8 cellular contexts compared by ENCODE assay signal in the genomic region with DNA sequence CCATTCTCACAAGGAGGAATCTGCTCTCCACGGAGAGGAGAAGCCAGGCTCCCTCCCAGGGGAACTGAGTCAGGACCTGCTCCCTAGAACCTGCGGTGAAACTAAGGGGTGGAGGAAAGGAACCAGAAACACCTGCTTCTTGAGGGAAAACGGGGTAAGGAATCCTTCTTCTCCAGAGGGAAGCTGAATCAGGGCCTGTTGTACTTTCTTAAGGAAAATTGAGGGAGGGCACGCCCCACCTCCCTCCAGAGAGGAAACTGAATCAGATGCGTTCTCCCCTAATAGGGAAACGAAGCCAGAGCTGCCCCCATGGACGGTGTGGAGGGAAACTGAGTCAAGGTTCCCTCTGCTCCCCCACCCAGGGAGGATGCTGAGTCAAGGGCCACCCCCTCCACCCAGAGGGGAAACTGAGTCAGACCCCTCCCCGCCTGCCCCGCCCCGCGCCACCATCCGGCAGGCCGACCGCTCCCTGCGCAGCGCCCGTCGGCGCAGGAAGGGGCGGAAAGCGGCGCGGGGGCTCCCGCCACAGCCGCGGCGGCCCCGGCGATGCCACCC. TPM values are rescaled to one million over a fixed set of nuclear protein-coding genes. Genes with fewer than 3 reads are reported as not detected.
DNase-seq lines count a peak whose midpoint lies in the region; ATAC-seq, FAIRE-seq and TF ChIP-seq lines count a peak whose summit lies in the region.

No MANE protein-coding gene starts in this region.

- H3K79me2 ChIP-seq in GM12878 (ENCODE audit: control insufficient read depth, insufficient read depth, low read length): peaks cover 28% of the 10 kb centered on the region

- WGBS in GM12878 (ENCODE audit: insufficient coverage, insufficient replicate concordance, low lambda C conversion rate, missing lambda C conversion rate): 0% methylated on average over 12 of the region's 29 CpGs

- H3K4me1 ChIP-seq in GM12878 (ENCODE audit: control insufficient read depth, insufficient read depth, low read length): peaks cover 9% of the 10 kb centered on the region
- H3K4me1 ChIP-seq in uterus: peaks cover 7 to 11% of the 10 kb centered on the region in 2 donors

- H3K36me3 Mint-ChIP-seq in memory B cell: peaks cover 19% of the 10 kb centered on the region

- peak overlapping the region; percentile 98 for H3K9ac ChIP-seq in GM12878 (ENCODE audit: control insufficient read depth, insufficient read depth, low read length)

- SMC1A ChIA-PET in GM12878 (lab: Charles Lee; ENCODE audit: uncharacterized antibody, unreplicated experiment): interaction anchor here (1.1 to 1.9 kb wide), 6 partner anchors 10 to 228 kb away, joined by 3 to 19 read pairs (median 6); partner anchors contain the start of genes CCDC85B and PCNX3

- peak overlapping the region; percentile 44 for H2AFZ ChIP-seq in GM12878 (ENCODE audit: control insufficient read depth, low read depth, low read length)

- no peaks in the 10 kb centered on the region for H3K27me3 ChIP-seq in GM12878 (replicated peaks in 1 of 2; ENCODE audit: control insufficient read depth in 2 of 2, insufficient read depth in 2 of 2, low read length in 1 of 2)
- H3K27me3 ChIP-seq in uterus: no peaks in the 10 kb centered on the region

- in situ Hi-C loops in GM12878 (cut with MboI) (no loop called here), GM13976 (cut with MboI; ENCODE audit: low sequenced_read_pairs, unreplicated experiment) (no loop called here)

- peak overlapping the region; percentile 92 for H3K4me2 ChIP-seq in GM12878 (ENCODE audit: control insufficient read depth, insufficient read depth)

- FAIRE-seq in GM12878 (lab: Jason Lieb, UNC): no peak

- peak overlapping the region; percentile 72 for H3K27ac Mint-ChIP-seq in memory B cell

- intact Hi-C loops in GM12878 (cut with micrococcal nuclease; ENCODE audit: unreplicated experiment) (no loop called here), uterus (cut with DNase I; ENCODE audit: low total_unique reads) (no loop called here)

- ATAC-seq in HG03097 (IDR thresholded peaks at IDR 0.05; ENCODE audit: low FRiP score, unreplicated experiment): peak; percentile 5
- peak; percentile 14; the same call in 2 of the 3 replicates for ATAC-seq in GM12878
- no peak for ATAC-seq in memory B cell (ENCODE audit: low read depth)

- no peak for TF ChIP-seq RAD21 in GM12878 (IDR thresholded peaks at IDR 0.05; ENCODE audit: insufficient read depth, low read depth, low read length)

- peak overlapping the region; percentile 88 for H3K4me3 ChIP-seq in GM12878
- H3K4me3 ChIP-seq in uterus: peak overlapping the region; percentile 87 to 88

- H3K27ac ChIP-seq in GM12878 (ENCODE audit: control insufficient read depth, insufficient read depth) (peak overlapping the region; percentile 98), uterus (peak overlapping the region; percentile 98 to 100)

- H3K36me3 ChIP-seq in GM12878 (ENCODE audit: control insufficient read depth in 2 of 2, insufficient read depth in 2 of 2, low read length in 1 of 2) (peaks cover 18 to 20% of the 10 kb centered on the region in 2 experiments; a peak in 3 of 4 replicates), uterus (no peaks in the 10 kb centered on the region)

- peak overlapping the region; percentile 80 for H3K4me3 Mint-ChIP-seq in memory B cell

- no peak for TF ChIP-seq EP300 in GM12878 (IDR thresholded peaks at IDR 0.05; ENCODE audit: borderline replicate concordance in 1 of 2, control insufficient read depth in 1 of 2, low read depth in 2 of 2, low read length in 2 of 2)

- no peaks in the 10 kb centered on the region for H3K9me3 Mint-ChIP-seq in memory B cell

- TF ChIP-seq CTCF in GM12878 (IDR thresholded peaks at IDR 0.05 in 2 of 3, conservative IDR thresholded peaks at IDR 0.05 in 1 of 3; ENCODE audit: control insufficient read depth in 2 of 3, extremely low read depth in 1 of 3, insufficient read depth in 1 of 3, low read depth in 3 of 3, low read length in 3 of 3) (no peak), uterus (IDR thresholded peaks at IDR 0.05) (no peak), GM13976 (IDR thresholded peaks at IDR 0.05; ENCODE audit: borderline replicate concordance, control extremely low read depth, extremely low read depth, insufficient read depth, missing control alignments) (no peak)

- peaks cover 13% of the 10 kb centered on the region for H3K4me1 Mint-ChIP-seq in memory B cell

- POLR2A ChIA-PET in GM12878 (lab: Charles Lee): interaction anchor here (0.5 to 5.5 kb wide), 13 partner anchors 9 to 227 kb away, joined by 3 to 88 read pairs (median 4); partner anchors contain the start of genes CCDC85B, KAT5, PCNX3 and SIPA1

- TF ChIP-seq POLR2A in GM12878 (IDR thresholded peaks at IDR 0.05; ENCODE audit: low read depth, low read length): no peak
- no peak for TF ChIP-seq POLR2A in uterus (IDR thresholded peaks at IDR 0.05)

- TSS peak; percentile 54 for BruUV-seq in GM12878 (replicated peaks; lab: Mats Ljungman, UMichigan)

- H4K20me1 ChIP-seq in GM12878 (ENCODE audit: control insufficient read depth, insufficient read depth): no peaks in the 10 kb centered on the region; the same call in none of the 2 replicates

- H3K27me3 Mint-ChIP-seq in memory B cell: no peaks in the 10 kb centered on the region

- CTCF ChIA-PET in GM12878 (lab: Yijun Ruan, JAX): interaction anchor here (0.6 to 3.6 kb wide), 8 partner anchors 10 to 222 kb away, joined by 3 to 13 read pairs (median 7); partner anchors contain the start of genes KAT5, PCNX3 and SIPA1

- peak; percentile 19 for DNase-seq in EH (ENCODE audit: low read depth)
- no peak for DNase-seq in GM12878 (ENCODE audit: low read depth, low spot score)
- no peak for DNase-seq in memory B cell (ENCODE audit: low spot score in 2 of 2)
- peak in 1 of 2 donors; percentile 56 for DNase-seq in uterus
- no peak for DNase-seq in cerebellar cortex (ENCODE audit: low spot score)
- no peak for DNase-seq in GM13976 (ENCODE audit: low spot score)
- DNase-seq in SK-N-DZ (ENCODE audit: low spot score): no peak

- H3K9me3 ChIP-seq in GM12878 (replicated peaks; ENCODE audit: control insufficient read depth, insufficient read depth, low read length) (no peaks in the 10 kb centered on the region), uterus (no peaks in the 10 kb centered on the region)

- RAD21 ChIA-PET in GM12878 (lab: Charles Lee; ENCODE audit: unreplicated experiment): interaction anchor here (0.7 to 2.6 kb wide), 11 partner anchors 10 to 121 kb away, joined by 3 to 19 read pairs (median 6); partner anchors contain the start of genes AP5B1, KAT5, PCNX3 and RNASEH2C

RNA-seq across cellular contexts. Expression of gene RELA, which starts 0.4 kb away (rescaled TPM):
- 91.6 and 99.8 TPM in 2 replicates for total RNA-seq in GM12878 (2013; cell fraction: nucleolus; rRNA removed)
- total RNA-seq in GM12878 (2014; rRNA removed) (28.1 and 33.6 TPM in 2 replicates), GM12878 (2014; rRNA removed; fragmentation: Illumina TruSeq; extraction: Trizol) (15.3 and 16.8 TPM in 2 replicates), GM12878 (2021) (51.7 and 56.4 TPM in 2 replicates), uterus (10 to 100 TPM in 3 of 4 donors, 1 to 10 TPM in 1; 6.7 to 97.1 (median 36.5) TPM)
- 26.3 TPM for polyA plus RNA-seq in GM12878 (2011; ENCODE audit: low read depth)
- polyA plus RNA-seq in GM12878 (2011; rRNA removed) (13.4 and 32.7 TPM in 2 replicates), GM12878 (2014; fragmentation: Illumina TruSeq; extraction: Trizol) (21.8 and 34.7 TPM in 2 replicates), GM12878 (2014; fragmentation: Nextera tagmentation; extraction: Ambion mirVana) (10 to 100 TPM in 1 of 2 experiments, 1 to 10 TPM in 1; 5.1 to 12.8 TPM), GM12878 (2014; rRNA removed) (37.4 and 60.0 TPM in 2 replicates), GM12878 (2016; fragmentation: Nextera tagmentation; extraction: Ambion mirVana) (10 to 100 TPM; 38.1 to 42.8 TPM)
- 28.1 and 28.2 TPM in 2 replicates for polyA plus RNA-seq in GM12878 (2011; cell fraction: cytosol; rRNA removed)
- 205 and 257 TPM in 2 replicates for polyA plus RNA-seq in GM12878 (2011; cell fraction: nucleus; rRNA removed)
- 60.7 and 67.5 TPM in 2 replicates for polyA plus RNA-seq in GM12878 (2012)
- polyA minus RNA-seq in GM12878 (2011; rRNA and poly(A)+ RNA removed): 35.8 and 49.0 TPM in 2 replicates
- 18.3 and 22.1 TPM in 2 replicates for polyA minus RNA-seq in GM12878 (2011; cell fraction: cytosol; rRNA and poly(A)+ RNA removed)
- polyA minus RNA-seq in GM12878 (2011; cell fraction: nucleus; rRNA and poly(A)+ RNA removed): 82.5 and 108 TPM in 2 replicates
- polyA plus RNA-seq in SK-N-DZ (2014; cell fraction: cytosol; rRNA removed): 23.5 and 37.3 TPM in 2 replicates
- 61.4 and 69.4 TPM in 2 replicates for polyA plus RNA-seq in SK-N-DZ (2014; cell fraction: nucleus; rRNA removed)

RNA-seq across cellular contexts. Expression of gene SIPA1, which starts 24.4 kb away (rescaled TPM):
- 136 and 145 TPM in 2 replicates for total RNA-seq in GM12878 (2013; cell fraction: nucleolus; rRNA removed)
- total RNA-seq in GM12878 (2014; rRNA removed) (51.7 and 61.2 TPM in 2 replicates), GM12878 (2014; rRNA removed; fragmentation: Illumina TruSeq; extraction: Trizol) (26.9 and 34.2 TPM in 2 replicates), GM12878 (2021) (132 and 139 TPM in 2 replicates), uterus (10 to 100 TPM; 11.2 to 60.1 (median 27.0) TPM)
- polyA plus RNA-seq in GM12878 (2011; ENCODE audit: low read depth): 14.6 TPM
- polyA plus RNA-seq in GM12878 (2011; rRNA removed) (24.0 and 64.1 TPM in 2 replicates), GM12878 (2014; fragmentation: Illumina TruSeq; extraction: Trizol) (4.9 and 16.0 TPM in 2 replicates), GM12878 (2014; fragmentation: Nextera tagmentation; extraction: Ambion mirVana) (1 to 10 TPM; 1.0 to 5.5 TPM), GM12878 (2014; rRNA removed) (64.2 and 66.8 TPM in 2 replicates), GM12878 (2016; fragmentation: Nextera tagmentation; extraction: Ambion mirVana) (10 to 100 TPM; 18.3 to 32.7 TPM)
- polyA plus RNA-seq in GM12878 (2011; cell fraction: cytosol; rRNA removed): 72.9 and 124 TPM in 2 replicates
- 436 and 511 TPM in 2 replicates for polyA plus RNA-seq in GM12878 (2011; cell fraction: nucleus; rRNA removed)
- polyA plus RNA-seq in GM12878 (2012): 69.0 and 88.3 TPM in 2 replicates
- 131 and 204 TPM in 2 replicates for polyA minus RNA-seq in GM12878 (2011; rRNA and poly(A)+ RNA removed)
- polyA minus RNA-seq in GM12878 (2011; cell fraction: cytosol; rRNA and poly(A)+ RNA removed): 70.8 and 88.3 TPM in 2 replicates
- 87.9 and 144 TPM in 2 replicates for polyA minus RNA-seq in GM12878 (2011; cell fraction: nucleus; rRNA and poly(A)+ RNA removed)
- 8.3 and 12.0 TPM in 2 replicates for polyA plus RNA-seq in SK-N-DZ (2014; cell fraction: cytosol; rRNA removed)
- polyA plus RNA-seq in SK-N-DZ (2014; cell fraction: nucleus; rRNA removed): 7.1 and 14.1 TPM in 2 replicates

RNA-seq across cellular contexts. Expression of gene PCNX3, which starts 46.7 kb away (rescaled TPM):
- 38.1 and 44.3 TPM in 2 replicates for total RNA-seq in GM12878 (2013; cell fraction: nucleolus; rRNA removed)
- 14.0 and 19.9 TPM in 2 replicates for total RNA-seq in GM12878 (2014; rRNA removed)
- total RNA-seq in GM12878 (2014; rRNA removed; fragmentation: Illumina TruSeq; extraction: Trizol): 5.4 and 7.3 TPM in 2 replicates
- 39.0 and 46.6 TPM in 2 replicates for total RNA-seq in GM12878 (2021)
- 8.1 TPM for polyA plus RNA-seq in GM12878 (2011; ENCODE audit: low read depth)
- polyA plus RNA-seq in GM12878 (2011; rRNA removed): 2.9 and 8.2 TPM in 2 replicates
- 19.6 and 23.7 TPM in 2 replicates for polyA plus RNA-seq in GM12878 (2011; cell fraction: cytosol; rRNA removed)
- 93.1 and 120 TPM in 2 replicates for polyA plus RNA-seq in GM12878 (2011; cell fraction: nucleus; rRNA removed)
- polyA plus RNA-seq in GM12878 (2012): 16.6 and 21.0 TPM in 2 replicates
- polyA plus RNA-seq in GM12878 (2014; fragmentation: Illumina TruSeq; extraction: Trizol): 1.7 and 8.6 TPM in 2 replicates
- under 1 TPM; 0.03 to 0.15 TPM for polyA plus RNA-seq in GM12878 (2014; fragmentation: Nextera tagmentation; extraction: Ambion mirVana)
- polyA plus RNA-seq in GM12878 (2014; rRNA removed): 34.1 and 40.2 TPM in 2 replicates
- 10 to 100 TPM in 1 of 2 experiments, 1 to 10 TPM in 1; 6.8 to 10.3 TPM for polyA plus RNA-seq in GM12878 (2016; fragmentation: Nextera tagmentation; extraction: Ambion mirVana)
- 12.1 and 24.9 TPM in 2 replicates for polyA minus RNA-seq in GM12878 (2011; rRNA and poly(A)+ RNA removed)
- 17.2 and 18.4 TPM in 2 replicates for polyA minus RNA-seq in GM12878 (2011; cell fraction: cytosol; rRNA and poly(A)+ RNA removed)
- 29.3 and 54.2 TPM in 2 replicates for polyA minus RNA-seq in GM12878 (2011; cell fraction: nucleus; rRNA and poly(A)+ RNA removed)
- total RNA-seq in uterus: 10 to 100 TPM in 3 of 4 donors, 1 to 10 TPM in 1; 6.8 to 47.4 (median 24.6) TPM
- polyA plus RNA-seq in SK-N-DZ (2014; cell fraction: cytosol; rRNA removed): 14.6 and 18.7 TPM in 2 replicates
- 37.3 and 48.4 TPM in 2 replicates for polyA plus RNA-seq in SK-N-DZ (2014; cell fraction: nucleus; rRNA removed)

RNA-seq across cellular contexts. Expression of gene MAP3K11, which starts 48.3 kb away (rescaled TPM):
- 95.3 and 109 TPM in 2 replicates for total RNA-seq in GM12878 (2013; cell fraction: nucleolus; rRNA removed)
- total RNA-seq in GM12878 (2014; rRNA removed) (37.4 and 39.9 TPM in 2 replicates), GM12878 (2014; rRNA removed; fragmentation: Illumina TruSeq; extraction: Trizol) (13.6 and 15.1 TPM in 2 replicates), GM12878 (2021) (62.6 and 64.7 TPM in 2 replicates), uterus (100 to 1,000 TPM in 1 of 4 donors, 10 to 100 TPM in 3; 22.1 to 139 (median 51.8) TPM)
- polyA plus RNA-seq in GM12878 (2011; ENCODE audit: low read depth): 8.2 TPM
- polyA plus RNA-seq in GM12878 (2011; rRNA removed) (17.0 and 27.9 TPM in 2 replicates), GM12878 (2014; fragmentation: Illumina TruSeq; extraction: Trizol) (6.6 and 14.0 TPM in 2 replicates), GM12878 (2014; fragmentation: Nextera tagmentation; extraction: Ambion mirVana) (1 to 10 TPM; 1.5 to 1.9 TPM), GM12878 (2014; rRNA removed) (51.8 and 58.7 TPM in 2 replicates), GM12878 (2016; fragmentation: Nextera tagmentation; extraction: Ambion mirVana) (10 to 100 TPM; 22.1 to 27.3 TPM)
- polyA plus RNA-seq in GM12878 (2011; cell fraction: cytosol; rRNA removed): 43.4 and 59.7 TPM in 2 replicates
- 80.4 and 99.7 TPM in 2 replicates for polyA plus RNA-seq in GM12878 (2011; cell fraction: nucleus; rRNA removed)
- 29.2 and 38.0 TPM in 2 replicates for polyA plus RNA-seq in GM12878 (2012)
- 31.5 and 53.3 TPM in 2 replicates for polyA minus RNA-seq in GM12878 (2011; rRNA and poly(A)+ RNA removed)
- 23.3 and 23.7 TPM in 2 replicates for polyA minus RNA-seq in GM12878 (2011; cell fraction: cytosol; rRNA and poly(A)+ RNA removed)
- 31.8 and 54.0 TPM in 2 replicates for polyA minus RNA-seq in GM12878 (2011; cell fraction: nucleus; rRNA and poly(A)+ RNA removed)
- polyA plus RNA-seq in SK-N-DZ (2014; cell fraction: cytosol; rRNA removed): 14.1 and 19.2 TPM in 2 replicates
- 13.2 and 13.3 TPM in 2 replicates for polyA plus RNA-seq in SK-N-DZ (2014; cell fraction: nucleus; rRNA removed)

RNA-seq across cellular contexts. Expression of gene KAT5, which starts 49.7 kb away (rescaled TPM):
- total RNA-seq in GM12878 (2013; cell fraction: nucleolus; rRNA removed): 53.3 and 55.1 TPM in 2 replicates
- total RNA-seq in GM12878 (2014; rRNA removed): 46.5 and 46.6 TPM in 2 replicates
- 35.0 and 42.2 TPM in 2 replicates for total RNA-seq in GM12878 (2014; rRNA removed; fragmentation: Illumina TruSeq; extraction: Trizol)
- total RNA-seq in GM12878 (2021): 53.8 and 66.1 TPM in 2 replicates
- polyA plus RNA-seq in GM12878 (2011; ENCODE audit: low read depth): 23.5 TPM
- 25.0 and 48.6 TPM in 2 replicates for polyA plus RNA-seq in GM12878 (2011; rRNA removed)
- 42.7 and 57.2 TPM in 2 replicates for polyA plus RNA-seq in GM12878 (2011; cell fraction: cytosol; rRNA removed)
- 71.4 and 94.9 TPM in 2 replicates for polyA plus RNA-seq in GM12878 (2011; cell fraction: nucleus; rRNA removed)
- 38.9 and 57.1 TPM in 2 replicates for polyA plus RNA-seq in GM12878 (2012)
- 39.5 and 46.5 TPM in 2 replicates for polyA plus RNA-seq in GM12878 (2014; fragmentation: Illumina TruSeq; extraction: Trizol)
- polyA plus RNA-seq in GM12878 (2014; fragmentation: Nextera tagmentation; extraction: Ambion mirVana): 10 to 100 TPM in 1 of 2 experiments, 1 to 10 TPM in 1; 3.4 to 10.2 TPM
- 58.6 and 61.5 TPM in 2 replicates for polyA plus RNA-seq in GM12878 (2014; rRNA removed)
- polyA plus RNA-seq in GM12878 (2016; fragmentation: Nextera tagmentation; extraction: Ambion mirVana): 10 to 100 TPM; 42.8 to 46.1 TPM
- polyA minus RNA-seq in GM12878 (2011; rRNA and poly(A)+ RNA removed): 67.2 and 87.0 TPM in 2 replicates
- polyA minus RNA-seq in GM12878 (2011; cell fraction: cytosol; rRNA and poly(A)+ RNA removed): 23.4 and 25.8 TPM in 2 replicates
- 26.6 and 44.2 TPM in 2 replicates for polyA minus RNA-seq in GM12878 (2011; cell fraction: nucleus; rRNA and poly(A)+ RNA removed)
- total RNA-seq in uterus: 100 to 1,000 TPM in 2 of 4 donors, 10 to 100 TPM in 2; 37.1 to 113 (median 81.5) TPM
- 51.7 and 63.6 TPM in 2 replicates for polyA plus RNA-seq in SK-N-DZ (2014; cell fraction: cytosol; rRNA removed)
- 57.7 and 75.3 TPM in 2 replicates for polyA plus RNA-seq in SK-N-DZ (2014; cell fraction: nucleus; rRNA removed)
